In genomic region chr15:75451674-75452363, GRCh38 we compare ENCODE assay signal across 1 cellular context.
TF ChIP-seq lines count a peak whose summit lies in the region.

TSS of gene SIN3A (minus strand) at chr15:75451690. CDS start at chr15:75430375, 21,315 bp downstream.

TF ChIP-seq in K562, 482 proteins besides CTCF, POLR2A, EP300 and RAD21 (continued from another document and continues in another):
- peak; percentile 72 for TF ChIP-seq ZBTB40 (IDR thresholded peaks at IDR 0.05)
- no peak for TF ChIP-seq ZBTB40 (CRISPR knock-in tag; IDR thresholded peaks at IDR 0.05)
- TF ChIP-seq CBX2 (IDR thresholded peaks at IDR 0.05; ENCODE audit: insufficient read depth, low read length, poor library complexity, severe bottlenecking) = no peak
- TF ChIP-seq TSHZ1 (CRISPR knock-in tag; IDR thresholded peaks at IDR 0.05) = no peak
- TF ChIP-seq JUND (IDR thresholded peaks at IDR 0.05; ENCODE audit: borderline replicate concordance, low read depth, low read length) = peak; percentile 5; the same call in 1 of the 2 replicates
- no peak for TF ChIP-seq JUND (tag; IDR thresholded peaks at IDR 0.05; ENCODE audit: borderline replicate concordance, low read depth, low read length)
- TF ChIP-seq DPF2 (IDR thresholded peaks at IDR 0.05) = no peak
- peak; percentile 30; the same call in 1 of the 2 replicates for TF ChIP-seq CREB1 (IDR thresholded peaks at IDR 0.05)
- peak; percentile 60; the same call in 1 of the 2 replicates for TF ChIP-seq CREB1 (CRISPR knock-in tag; IDR thresholded peaks at IDR 0.05)
- TF ChIP-seq KDM4B (IDR thresholded peaks at IDR 0.05; ENCODE audit: borderline replicate concordance in 2 of 2, low read depth in 1 of 2) = peak in 1 of 2 experiments; percentile 77; a peak in 1 of 4 replicates
- TF ChIP-seq TRIM28 (IDR thresholded peaks at IDR 0.05) = no peak
- no peak for TF ChIP-seq SMAD1 (IDR thresholded peaks at IDR 0.05; ENCODE audit: low read depth, low read length, partially characterized antibody)
- no peak for TF ChIP-seq DLX4 (CRISPR knock-in tag; IDR thresholded peaks at IDR 0.05)
- TF ChIP-seq MNT (conservative IDR thresholded peaks at IDR 0.05) = peak in 1 of 2 experiments; percentile 23; a peak in 1 of 4 replicates
- no peak for TF ChIP-seq YBX1 (IDR thresholded peaks at IDR 0.05)
- TF ChIP-seq PKNOX1 (IDR thresholded peaks at IDR 0.05) = peak; percentile 99
- 0 out of 2 replicates have a peak, but pooled peaks have one; percentile 6 for TF ChIP-seq SPI1 (IDR thresholded peaks at IDR 0.05; ENCODE audit: borderline replicate concordance, low read depth, low read length)
- no peak for TF ChIP-seq BMI1 (IDR thresholded peaks at IDR 0.05; ENCODE audit: low read length)
- peak; percentile 51 for TF ChIP-seq HNRNPLL (IDR thresholded peaks at IDR 0.05; ENCODE audit: low read depth, low read length, poor library complexity, severe bottlenecking)
- peak; percentile 9 for TF ChIP-seq TBP (optimal IDR thresholded peaks at IDR 0.05; ENCODE audit: low read depth, low read length)
- TF ChIP-seq MEF2D (tag; conservative IDR thresholded peaks at IDR 0.05; ENCODE audit: low read depth) = no peak
- no peak for TF ChIP-seq TEAD2 (tag; IDR thresholded peaks at IDR 0.05)
- TF ChIP-seq ZNF583 (CRISPR knock-in tag; IDR thresholded peaks at IDR 0.05) = no peak
- TF ChIP-seq NFYB (IDR thresholded peaks at IDR 0.05; ENCODE audit: extremely low read depth, insufficient read length) = peak; percentile 92
- no peak for TF ChIP-seq CBFA2T2 (conservative IDR thresholded peaks at IDR 0.05)
- TF ChIP-seq THRB (CRISPR knock-in tag; conservative IDR thresholded peaks at IDR 0.05) = 0 out of 2 replicates have a peak, but pooled peaks have one; percentile 47
- peak; percentile 0 for TF ChIP-seq PRDM10 (IDR thresholded peaks at IDR 0.05; ENCODE audit: partially characterized antibody)
- no peak for TF ChIP-seq ZBTB34 (CRISPR knock-in tag; IDR thresholded peaks at IDR 0.05)
- TF ChIP-seq ZNF146 (CRISPR knock-in tag; IDR thresholded peaks at IDR 0.05; ENCODE audit: unreplicated experiment) = no peak
